8 cellular contexts compared by ENCODE assay signal in genomic region chr6:25279748-25280616, GRCh38. TPM values are rescaled to one million over a fixed set of nuclear protein-coding genes. Genes with fewer than 3 reads are reported as not detected.
DNase-seq lines count a peak whose midpoint lies in the region; ATAC-seq and TF ChIP-seq lines count a peak whose summit lies in the region.

No MANE protein-coding gene starts in this region.

- H3K36me3 ChIP-seq in DND-41 (ENCODE audit: insufficient read depth, low read length) (no peaks in the 10 kb centered on the region), duodenal mucosa (ENCODE audit: control insufficient read depth in 1 of 2, insufficient read depth in 2 of 2, low read length in 2 of 2) (no peaks in the 10 kb centered on the region), thyroid gland (no peaks in the 10 kb centered on the region)

- H3K27me3 ChIP-seq in DND-41 (ENCODE audit: insufficient read depth, low read length, poor library complexity) (peaks cover 42% of the 10 kb centered on the region), duodenal mucosa (ENCODE audit: control insufficient read depth in 1 of 2, insufficient read depth in 2 of 2, low read length in 2 of 2) (no peaks in the 10 kb centered on the region), mononuclear cell (ENCODE audit: insufficient read depth, low read length) (peaks cover 3% of the 10 kb centered on the region), thyroid gland (no peaks in the 10 kb centered on the region)

- H3K79me2 ChIP-seq in DND-41 (ENCODE audit: insufficient read depth, low read length) = no peaks in the 10 kb centered on the region

- TF ChIP-seq POLR2A in thyroid gland (IDR thresholded peaks at IDR 0.05) = peak in 1 of 2 donors; percentile 8

- H3K9me3 ChIP-seq in DND-41 (ENCODE audit: insufficient read depth, low read length, severe bottlenecking) (no peaks in the 10 kb centered on the region), duodenal mucosa (ENCODE audit: control insufficient read depth in 1 of 2, low read length in 2 of 2) (no peaks in the 10 kb centered on the region), mononuclear cell (ENCODE audit: low read depth, low read length) (no peaks in the 10 kb centered on the region), thyroid gland (no peaks in the 10 kb centered on the region)

- H3K27ac ChIP-seq in DND-41 (ENCODE audit: low read length) (no peak overlapping the region), duodenal mucosa (ENCODE audit: low read depth, low read length) (peak overlapping the region; percentile 82), thyroid gland (peak overlapping the region; percentile 15 to 86 (median 64))

- ATAC-seq in DND-41 (ENCODE audit: insufficient read depth, low read depth) (no peak), HG02938 (IDR thresholded peaks at IDR 0.05; ENCODE audit: unreplicated experiment) (peak; percentile 15), GM21367 (IDR thresholded peaks at IDR 0.05; ENCODE audit: unreplicated experiment) (no peak), HG03378 (IDR thresholded peaks at IDR 0.05; ENCODE audit: unreplicated experiment) (no peak)

- peak overlapping the region; percentile 72; the same call in 1 of the 2 replicates for H2AFZ ChIP-seq in DND-41 (ENCODE audit: low read depth, low read length)

- H4K20me1 ChIP-seq in DND-41 (ENCODE audit: insufficient read depth, low read length) = no peaks in the 10 kb centered on the region

- intact Hi-C loops in thyroid gland (cut with DNase I) = loop anchor here (5.0 kb wide), 1 partner anchor 207 kb away; no protein-coding TSS in a partner anchor

- H3K4me1 ChIP-seq in DND-41 (ENCODE audit: insufficient read depth, low read length) = peaks cover 16% of the 10 kb centered on the region
- H3K4me1 ChIP-seq in duodenal mucosa (ENCODE audit: control insufficient read depth in 1 of 2, insufficient read depth in 2 of 2, low read length in 2 of 2) = peaks cover 25 to 35% of the 10 kb centered on the region in 2 donors
- peaks cover 19% of the 10 kb centered on the region for H3K4me1 ChIP-seq in mononuclear cell (ENCODE audit: insufficient read depth, low read length)
- peaks cover 5 to 14% of the 10 kb centered on the region in 2 donors for H3K4me1 ChIP-seq in thyroid gland

- peak overlapping the region; percentile 85 for H3K4me2 ChIP-seq in DND-41 (ENCODE audit: insufficient read depth, low read length)

- no peak for DNase-seq in DND-41
- peak; percentile 34 for DNase-seq in UCSD-AML1 (lab: John Stamatoyannopoulos, UW; ENCODE audit: unreplicated experiment)
- DNase-seq in thyroid gland = peak; percentile 55

- WGBS in thyroid gland, 2 donors = 2% methylated on average over 34 to 38 of the region's 38 CpGs

- peak overlapping the region in 1 of 2 experiments; percentile 63; a peak in 3 of 4 replicates for H3K4me3 ChIP-seq in DND-41 (ENCODE audit: low read depth in 1 of 2, low read length in 2 of 2)
- H3K4me3 ChIP-seq in duodenal mucosa (ENCODE audit: low read depth in 1 of 2, low read length in 2 of 2) = peak overlapping the region; percentile 91 to 92
- peak overlapping the region; percentile 70 for H3K4me3 ChIP-seq in mononuclear cell (ENCODE audit: low read length)
- peak overlapping the region; percentile 60 to 88 (median 84) for H3K4me3 ChIP-seq in thyroid gland (replicated peaks in 1 of 3)

- H3K9ac ChIP-seq in DND-41 (ENCODE audit: low read depth, low read length) (peak overlapping the region; percentile 50; the same call in 1 of the 2 replicates), duodenal mucosa (ENCODE audit: low read depth in 1 of 2, low read length in 2 of 2) (peak overlapping the region; percentile 89 to 93)

- TF ChIP-seq CTCF in DND-41 (IDR thresholded peaks at IDR 0.05; ENCODE audit: borderline replicate concordance, extremely low read depth, low read length, poor library complexity, severe bottlenecking) (no peak), thyroid gland (IDR thresholded peaks at IDR 0.05) (peak in 1 of 6 experiments; percentile 0)

RNA-seq across cellular contexts. Expression of gene CARMIL1, which starts 0.8 kb away (rescaled TPM):
- total RNA-seq in mononuclear cell (3.1 TPM), thyroid gland (10 to 100 TPM; 24.7 to 34.4 (median 30.7) TPM)
